17 cellular contexts compared by ENCODE assay signal in the genomic region with DNA sequence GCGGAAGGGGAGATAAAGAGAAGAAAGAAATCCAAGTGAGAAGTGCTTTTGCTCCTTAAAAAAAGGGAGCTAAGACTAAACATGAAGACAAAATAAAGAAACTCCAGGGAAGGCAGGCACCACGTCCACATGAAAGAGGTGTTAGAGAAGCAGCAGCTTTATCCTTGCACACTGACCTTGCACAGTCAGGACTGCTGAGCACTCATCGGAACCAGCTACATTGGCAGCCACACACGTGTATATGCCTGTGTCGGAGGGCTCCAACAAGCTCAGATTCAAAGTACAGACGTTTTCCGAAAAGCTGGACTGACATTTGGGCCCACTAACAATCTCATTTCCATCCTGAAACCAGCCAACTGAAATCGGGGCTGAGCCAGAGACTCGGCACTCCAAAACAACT.
"Had no signal": no experiment of that assay in that cellular context is flagged by ENCODE, and none has a peak within 500 bp of the region (broad histone marks: within the 10 kb centered on the region; RNA-seq: fewer than 3 reads in every experiment).

No MANE protein-coding gene starts in this region.

- H3K9me3 ChIP-seq: SJCRH30 had no signal

- H3K4me1 ChIP-seq: SJCRH30 had no signal

- H3K27me3 ChIP-seq: SJCRH30 had no signal

- DNase-seq: KBM-7, MV-4-11, NCI-H1048, NCI-H1105, NCI-H1417 treated with DMSO at 0.1 percent for 48 hours, NCI-H146, NCI-H1694 treated with DMSO at 0.1 percent for 48 hours, NCI-H1930, NCI-H2107, NCI-H2227 treated with DMSO at 0.1 percent for 48 hours, NCI-H510A, NCI-H524 treated with DMSO at 0.1 percent for 48 hours, NCI-H69, NCI-H774, RPMI8226, SHP77 treated with DMSO at 0.1 percent for 48 hours had no signal

- H3K4me3 ChIP-seq: SJCRH30 had no signal

- H3K27ac ChIP-seq: SJCRH30 had no signal
